Comparison of ENCODE assay signal across 8 cellular contexts in the genomic region with DNA sequence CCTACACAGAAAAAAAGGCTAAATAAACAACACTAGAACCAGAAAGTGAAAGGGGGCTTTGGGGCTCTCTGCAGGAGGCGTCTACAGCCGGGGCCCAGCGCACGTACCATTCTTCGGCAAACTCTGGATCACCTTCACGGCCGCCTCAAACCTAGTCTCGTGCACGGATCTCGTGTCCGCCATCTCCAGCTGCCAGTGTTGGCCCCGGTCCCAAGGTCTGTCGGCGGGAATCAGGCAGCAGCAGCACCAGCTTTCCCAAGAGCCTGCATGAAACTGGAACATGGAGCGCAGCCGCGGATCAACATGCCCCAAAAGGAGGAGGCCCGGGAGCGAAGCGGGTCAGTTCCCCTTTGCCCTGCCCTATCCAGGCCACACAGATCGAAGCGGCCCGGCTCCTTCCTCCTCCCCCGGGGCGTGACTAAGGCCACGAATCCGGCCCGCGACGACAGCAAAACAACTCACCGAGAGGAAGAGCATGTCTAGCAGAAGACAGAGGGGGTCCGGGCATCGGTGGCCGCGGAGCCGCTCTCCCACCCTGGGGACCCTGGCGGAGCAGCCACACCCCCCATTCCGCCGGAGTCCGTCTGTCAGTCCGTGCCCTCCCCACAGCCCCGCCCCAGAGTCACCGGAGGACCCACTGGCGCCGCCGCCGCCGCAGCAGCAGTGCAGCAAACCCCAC. TPM values are rescaled to one million over a fixed set of nuclear protein-coding genes. Genes with fewer than 3 reads are reported as not detected.
A peak's percentile ranks its signal among the peaks of the same experiment; 100 is the strongest.
DNase-seq lines count a peak whose midpoint lies in the region; ATAC-seq and TF ChIP-seq lines count a peak whose summit lies in the region.

A gene with protein sequence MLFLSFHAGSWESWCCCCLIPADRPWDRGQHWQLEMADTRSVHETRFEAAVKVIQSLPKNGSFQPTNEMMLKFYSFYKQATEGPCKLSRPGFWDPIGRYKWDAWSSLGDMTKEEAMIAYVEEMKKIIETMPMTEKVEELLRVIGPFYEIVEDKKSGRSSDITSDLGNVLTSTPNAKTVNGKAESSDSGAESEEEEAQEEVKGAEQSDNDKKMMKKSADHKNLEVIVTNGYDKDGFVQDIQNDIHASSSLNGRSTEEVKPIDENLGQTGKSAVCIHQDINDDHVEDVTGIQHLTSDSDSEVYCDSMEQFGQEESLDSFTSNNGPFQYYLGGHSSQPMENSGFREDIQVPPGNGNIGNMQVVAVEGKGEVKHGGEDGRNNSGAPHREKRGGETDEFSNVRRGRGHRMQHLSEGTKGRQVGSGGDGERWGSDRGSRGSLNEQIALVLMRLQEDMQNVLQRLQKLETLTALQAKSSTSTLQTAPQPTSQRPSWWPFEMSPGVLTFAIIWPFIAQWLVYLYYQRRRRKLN (minus strand): TSS at position 586 of the 679 bp plus-strand sequence. CDS start 109 bp downstream, at position 477.

- H3K4me3 Mint-ChIP-seq in CD14-positive monocyte = peak within 1 kb of the TSS; percentile 95 to 97

- DNase-seq in CD14-positive monocyte (ENCODE audit: low spot score) = peak; percentile 94
- DNase-seq in NCI-H82 treated with DMSO at 0.1 percent for 48 hours (lab: John Stamatoyannopoulos, UW; ENCODE audit: unreplicated experiment) = peak; percentile 46
- peak; percentile 89 for DNase-seq in activated CD8-positive, alpha-beta memory T cell treated with anti-CD3 and anti-CD28 coated beads for 24 hours
- peak; percentile 65 for DNase-seq in effector CD4-positive, alpha-beta T cell
- peak; percentile 96 for DNase-seq in lower lobe of right lung
- peak; percentile 42 to 62 (median 53) for DNase-seq in stimulated activated CD4-positive, alpha-beta T cell treated with anti-CD3 and anti-CD28 coated beads, TNF-alpha, amount 100 ng/mL, for 4 hours (ENCODE audit: low read depth in 3 of 3)

- ATAC-seq in GM19328 (IDR thresholded peaks at IDR 0.05; ENCODE audit: unreplicated experiment) (peak; percentile 44), HG03460 (IDR thresholded peaks at IDR 0.05; ENCODE audit: unreplicated experiment) (peak; percentile 42), lower lobe of right lung (peak; percentile 85 to 91)

- no peaks in the 10 kb centered on the region for H3K9me3 Mint-ChIP-seq in CD14-positive monocyte

- peaks cover 0 to 2% (median 2%) of the 10 kb centered on the region in 3 donors for H3K27me3 Mint-ChIP-seq in CD14-positive monocyte (ENCODE audit: low read depth in 3 of 3)

- peaks cover 51% of the 10 kb centered on the region for H3K4me1 ChIP-seq in lower lobe of right lung

- no peaks in the 10 kb centered on the region for H3K36me3 ChIP-seq in lower lobe of right lung

- intact Hi-C loops in CD14-positive monocyte (cut with micrococcal nuclease) (loop anchor here in 1 of 2 donors (5.0 kb wide), 1 partner anchor 378 kb away; a partner anchor contains a TSS), lower lobe of right lung (cut with DNase I) (no loop called here)

- peaks cover 26% of the 10 kb centered on the region for H3K4me1 Mint-ChIP-seq in CD14-positive monocyte

- no peaks in the 10 kb centered on the region for H3K9me3 ChIP-seq in lower lobe of right lung

- H3K27me3 ChIP-seq in lower lobe of right lung (ENCODE audit: low read depth) = no peaks in the 10 kb centered on the region

- H3K27ac ChIP-seq in lower lobe of right lung = peak within 1 kb of the TSS; percentile 96

- H3K4me3 ChIP-seq in lower lobe of right lung = peak within 1 kb of the TSS; percentile 90

- H3K27ac Mint-ChIP-seq in CD14-positive monocyte = peak within 1 kb of the TSS; percentile 96 to 98 (median 98)

- H3K36me3 Mint-ChIP-seq in CD14-positive monocyte = no peaks in the 10 kb centered on the region

- no peak for TF ChIP-seq CTCF in CD14-positive monocyte (IDR thresholded peaks at IDR 0.05)
- no peak for TF ChIP-seq CTCF in lower lobe of right lung (IDR thresholded peaks at IDR 0.05)

RNA-seq across cellular contexts. Expression of the gene that starts here (rescaled TPM):
- polyA plus RNA-seq in CD14-positive monocyte = 10 to 100 TPM; 13.6 to 15.5 TPM
- 27.9 TPM for total RNA-seq in lower lobe of right lung

Comparison
In these comparisons a context has a peak if more than half of its experiments do, and no peak if none do; other contexts are left out.
1. Peak in every context shown above with its lines: DNase-seq, ATAC-seq, H3K4me3 ChIP-seq and H3K27ac ChIP-seq.
2. DNase-seq: peak in every context shown above with its lines; median percentile 96 in lower lobe of right lung; 94 in CD14-positive monocyte; 89 in activated CD8-positive, alpha-beta memory T cell treated with anti-CD3 and anti-CD28 coated beads for 24 hours; 65 in effector CD4-positive, alpha-beta T cell; 53 in stimulated activated CD4-positive, alpha-beta T cell treated with anti-CD3 and anti-CD28 coated beads, TNF-alpha, amount 100 ng/mL, for 4 hours; 46 in NCI-H82 treated with DMSO at 0.1 percent for 48 hours.